In genomic region chr3:136899622-136900158, GRCh38 we compare ENCODE assay signal across 12 cellular contexts. TPM values are rescaled to one million over a fixed set of nuclear protein-coding genes. Genes with fewer than 3 reads are reported as not detected.
DNase-seq lines count a peak whose midpoint lies in the region; ATAC-seq, FAIRE-seq and TF ChIP-seq lines count a peak whose summit lies in the region.
"Had no signal": no experiment of that assay in that cellular context is flagged by ENCODE, and none has a peak within 500 bp of the region (broad histone marks: within the 10 kb centered on the region; RNA-seq: fewer than 3 reads in every experiment).

No MANE protein-coding gene starts in this region.

- no peaks in the 10 kb centered on the region for H3K36me3 ChIP-seq in CD4-positive, alpha-beta memory T cell (ENCODE audit: insufficient read depth, low read length)
- H3K36me3 ChIP-seq in prostate gland, result no peaks in the 10 kb centered on the region
- no peaks in the 10 kb centered on the region for H3K36me3 ChIP-seq in small intestine (ENCODE audit: control insufficient read depth in 2 of 2, insufficient read depth in 2 of 2, low read length in 2 of 2)
- H3K36me3 ChIP-seq: pancreas had no signal

- H2AFZ ChIP-seq in H9 (ENCODE audit: low read length), result no peak overlapping the region

- peaks cover 7% of the 10 kb centered on the region; the same call in 1 of the 2 replicates for H3K79me2 ChIP-seq in H9 (ENCODE audit: insufficient read depth, low read length)

- no peaks in the 10 kb centered on the region for H3K27me3 Mint-ChIP-seq in CD4-positive, alpha-beta memory T cell
- H3K27me3 Mint-ChIP-seq in H9 (ENCODE audit: low read depth), result no peaks in the 10 kb centered on the region; the same call in 1 of the 2 replicates
- H3K27me3 Mint-ChIP-seq in activated CD8-positive, alpha-beta T cell treated with anti-CD3 and anti-CD28 coated beads for 36 hours, result no peaks in the 10 kb centered on the region

- no peak overlapping the region for H2BK20ac ChIP-seq in H9 (ENCODE audit: low read depth, low read length, poor library complexity, severe bottlenecking)

- H3K9me3 Mint-ChIP-seq in CD4-positive, alpha-beta memory T cell, result peaks cover 2 to 31% (median 14%) of the 10 kb centered on the region in 8 donors
- H3K9me3 Mint-ChIP-seq in H9, result peaks cover 3 to 7% of the 10 kb centered on the region in 2 experiments; a peak in 4 of 5 replicates
- peaks cover 26% of the 10 kb centered on the region for H3K9me3 Mint-ChIP-seq in activated CD8-positive, alpha-beta T cell treated with anti-CD3 and anti-CD28 coated beads for 36 hours

- H2BK12ac ChIP-seq in H9 (ENCODE audit: insufficient read length, low read depth, low read length), result no peak overlapping the region

- H3K23ac ChIP-seq in H9 (ENCODE audit: insufficient read length, low read depth, low read length), result no peak overlapping the region

- peaks cover 0 to 8% of the 10 kb centered on the region in 2 donors for H3K9me3 ChIP-seq in CD4-positive, alpha-beta memory T cell (ENCODE audit: control insufficient read depth in 1 of 2, low read length in 2 of 2)
- H3K9me3 ChIP-seq in H9 (ENCODE audit: control insufficient read depth, low read depth, low read length) (no peaks in the 10 kb centered on the region), prostate gland (no peaks in the 10 kb centered on the region), small intestine (ENCODE audit: control insufficient read depth, low read depth) (no peaks in the 10 kb centered on the region)

- no peak overlapping the region for H3K56ac ChIP-seq in H9 (ENCODE audit: insufficient read length, low read depth, low read length)

- no peak overlapping the region for H3K4me2 ChIP-seq in H9 (ENCODE audit: insufficient read depth, insufficient read length, low read length)

- H2BK15ac ChIP-seq in H9 (ENCODE audit: low read depth, low read length), result no peak overlapping the region

- H3K9ac ChIP-seq in H9 (ENCODE audit: extremely low read depth, insufficient read length, low read length), result no peak overlapping the region

- H4K20me1 ChIP-seq in H9 (ENCODE audit: control insufficient read depth, insufficient read depth, insufficient read length), result no peaks in the 10 kb centered on the region

- peaks cover 68% of the 10 kb centered on the region for H3K4me1 ChIP-seq in CD4-positive, alpha-beta memory T cell (ENCODE audit: insufficient read depth, low read length)
- H3K4me1 ChIP-seq in H9 (ENCODE audit: insufficient read depth, low read length), result no peaks in the 10 kb centered on the region; the same call in 1 of the 2 replicates
- H3K4me1 ChIP-seq in prostate gland (replicated peaks), result no peaks in the 10 kb centered on the region
- H3K4me1 ChIP-seq in small intestine (ENCODE audit: control insufficient read depth in 2 of 2, insufficient read depth in 1 of 2, low read depth in 1 of 2, low read length in 1 of 2), result no peaks in the 10 kb centered on the region

- FAIRE-seq in small intestine (lab: Jason Lieb, UNC), result no peak
- FAIRE-seq: pancreas had no signal

- no peaks in the 10 kb centered on the region for H3K27me3 ChIP-seq in CD4-positive, alpha-beta memory T cell (ENCODE audit: insufficient read depth, low read length)
- H3K27me3 ChIP-seq in H9 (ENCODE audit: insufficient read depth, low read length) (no peaks in the 10 kb centered on the region), prostate gland (replicated peaks; ENCODE audit: insufficient read depth) (no peaks in the 10 kb centered on the region), small intestine (ENCODE audit: control insufficient read depth in 2 of 2, insufficient read depth in 2 of 2, low read length in 2 of 2) (no peaks in the 10 kb centered on the region)
- H3K27me3 ChIP-seq: heart right ventricle, pancreas had no signal

- no peak overlapping the region for H3K18ac ChIP-seq in H9 (ENCODE audit: insufficient read length, low read depth, low read length)

- H3K4ac ChIP-seq in H9 (ENCODE audit: low read depth, low read length), result no peak overlapping the region

- no peak overlapping the region for H3T11ph ChIP-seq in H9 (ENCODE audit: low read length)

- ATAC-seq in activated CD8-positive, alpha-beta T cell treated with anti-CD3 and anti-CD28 coated beads for 36 hours, result peak; percentile 82
- ATAC-seq in HG02840 (IDR thresholded peaks at IDR 0.05; ENCODE audit: low FRiP score, unreplicated experiment), result no peak

- H2BK5ac ChIP-seq in H9 (ENCODE audit: insufficient read length, low read length), result no peak overlapping the region

- TF ChIP-seq CTCF in H9 (conservative IDR thresholded peaks at IDR 0.05), result no peak
- TF ChIP-seq CTCF in activated CD8-positive, alpha-beta T cell treated with anti-CD3 and anti-CD28 coated beads for 36 hours (IDR thresholded peaks at IDR 0.05), result no peak
- no peak for TF ChIP-seq CTCF in prostate gland (IDR thresholded peaks at IDR 0.05)

- no peak overlapping the region for H2AK5ac ChIP-seq in H9 (ENCODE audit: insufficient read length, low read length)

- POLR2A ChIA-PET in CD4-positive, alpha-beta memory T cell (lab: Charles Lee; ENCODE audit: partially characterized antibody), result interaction anchor here (1.4 to 3.4 kb wide), 3 partner anchors 8 to 37 kb away, joined by 4 to 9 read pairs (median 5); partner anchors contain the start of gene NCK1
- POLR2A ChIA-PET in activated CD8-positive, alpha-beta T cell treated with anti-CD3 and anti-CD28 coated beads for 36 hours (lab: Charles Lee), result interaction anchor here (0.6 kb wide), 1 partner anchor 13 kb away, joined by 3 read pairs; no protein-coding TSS in a partner anchor

- H3K79me1 ChIP-seq in H9 (ENCODE audit: insufficient read depth, low read depth, low read length, poor library complexity, severe bottlenecking), result no peaks in the 10 kb centered on the region

- H3K27ac Mint-ChIP-seq in CD4-positive, alpha-beta memory T cell, result peak overlapping the region; percentile 32 to 86 (median 65)
- peak overlapping the region in 2 of 3 experiments; percentile 40 to 65; a peak in 5 of 7 replicates for H3K27ac Mint-ChIP-seq in H9
- H3K27ac Mint-ChIP-seq in activated CD8-positive, alpha-beta T cell treated with anti-CD3 and anti-CD28 coated beads for 36 hours, result peak overlapping the region; percentile 60

- no peaks in the 10 kb centered on the region for H3K23me2 ChIP-seq in H9 (ENCODE audit: insufficient read length, low read depth, low read length, poor library complexity, severe bottlenecking)

- no peak overlapping the region for H4K5ac ChIP-seq in H9 (ENCODE audit: insufficient read length, low read depth, low read length)

- no peak for TF ChIP-seq POLR2A in prostate gland (IDR thresholded peaks at IDR 0.05)

- peaks cover 46 to 69% (median 56%) of the 10 kb centered on the region in 4 donors for H3K4me1 Mint-ChIP-seq in CD4-positive, alpha-beta memory T cell
- H3K4me1 Mint-ChIP-seq in H9, result peaks cover 52% of the 10 kb centered on the region in 2 experiments
- peaks cover 61% of the 10 kb centered on the region for H3K4me1 Mint-ChIP-seq in activated CD8-positive, alpha-beta T cell treated with anti-CD3 and anti-CD28 coated beads for 36 hours (ENCODE audit: low read depth)

- DNase-seq in CD4-positive, alpha-beta memory T cell, result no peak
- DNase-seq in H9 (no peak), medulla oblongata (ENCODE audit: extremely low spot score) (peak; percentile 38), GM19238 (ENCODE audit: insufficient read length, low spot score) (no peak), prostate gland (ENCODE audit: low spot score) (no peak), small intestine (no peak)
- DNase-seq in activated CD8-positive, alpha-beta T cell treated with anti-CD3 and anti-CD28 coated beads for 36 hours, result peak; percentile 10
- DNase-seq: heart right ventricle, left ventricle myocardium superior, pancreas had no signal

- H4K8ac ChIP-seq in H9 (replicated peaks; ENCODE audit: insufficient read length, low read depth, low read length), result no peak overlapping the region

- no peak overlapping the region for H3K14ac ChIP-seq in H9 (ENCODE audit: insufficient read depth, low read length)

- CTCF ChIA-PET in CD4-positive, alpha-beta memory T cell (lab: Charles Lee; ENCODE audit: partially characterized antibody), result interaction anchor here (0.9 to 1.3 kb wide), 2 partner anchors 14 to 35 kb away, joined by 4 read pairs; no protein-coding TSS in a partner anchor
- CTCF ChIA-PET in activated CD8-positive, alpha-beta T cell treated with anti-CD3 and anti-CD28 coated beads for 36 hours (lab: Charles Lee), result no interaction called here

- no peak overlapping the region for H3K27ac ChIP-seq in CD4-positive, alpha-beta memory T cell (ENCODE audit: low read depth, low read length)
- H3K27ac ChIP-seq in H9 (ENCODE audit: insufficient read length, low read depth, low read length), result no peak overlapping the region
- H3K27ac ChIP-seq in prostate gland, result no peak overlapping the region
- no peak overlapping the region for H3K27ac ChIP-seq in small intestine (ENCODE audit: low read depth in 1 of 2, low read length in 1 of 2)
- H3K27ac ChIP-seq: pancreas had no signal

- H3K4me3 ChIP-seq in CD4-positive, alpha-beta memory T cell (ENCODE audit: low read length in 2 of 2), result no peak overlapping the region
- no peak overlapping the region for H3K4me3 ChIP-seq in prostate gland
- H3K4me3 ChIP-seq in small intestine (ENCODE audit: low read depth in 1 of 2, low read length in 2 of 2), result no peak overlapping the region
- H3K4me3 ChIP-seq: HAP-1, heart right ventricle, pancreas had no signal

- peaks cover 43 to 54% of the 10 kb centered on the region in 2 donors for H3K36me3 Mint-ChIP-seq in CD4-positive, alpha-beta memory T cell
- peaks cover 6 to 14% (median 9%) of the 10 kb centered on the region in 3 experiments for H3K36me3 Mint-ChIP-seq in H9 (ENCODE audit: insufficient read depth in 1 of 3, low read depth in 3 of 3)
- peaks cover 51% of the 10 kb centered on the region for H3K36me3 Mint-ChIP-seq in activated CD8-positive, alpha-beta T cell treated with anti-CD3 and anti-CD28 coated beads for 36 hours (ENCODE audit: low read depth)

- intact Hi-C loops in CD4-positive, alpha-beta memory T cell (cut with micrococcal nuclease), result loop anchor here (5.0 kb wide), 1 partner anchor 33 kb away; no protein-coding TSS in a partner anchor
- intact Hi-C loops in activated CD8-positive, alpha-beta T cell treated with anti-CD3 and anti-CD28 coated beads for 36 hours (cut with micrococcal nuclease), result no loop called here
- intact Hi-C loops in prostate gland (cut with DNase I), result no loop called here

- no peak overlapping the region for H2BK120ac ChIP-seq in H9 (ENCODE audit: low read depth, low read length, poor library complexity, severe bottlenecking)

- H4K91ac ChIP-seq in H9 (ENCODE audit: insufficient read length, low read depth, low read length), result no peak overlapping the region

- no CpG with 5 or more reads among the region's 2 CpGs for WGBS in H9 (ENCODE audit: extremely low coverage, insufficient read length, low lambda C conversion rate)
- 72% methylated on average over 2 of the region's 2 CpGs for WGBS in prostate gland
- WGBS in small intestine, 3 donors, result 29 to 62% (median 35%) methylated on average over 2 of the region's 2 CpGs

- H3K4me3 Mint-ChIP-seq in CD4-positive, alpha-beta memory T cell, result peak overlapping the region in 7 of 8 donors; percentile 33 to 80 (median 68)
- no peak overlapping the region for H3K4me3 Mint-ChIP-seq in H9
- H3K4me3 Mint-ChIP-seq in activated CD8-positive, alpha-beta T cell treated with anti-CD3 and anti-CD28 coated beads for 36 hours, result no peak overlapping the region

RNA-seq across cellular contexts. Expression of gene NCK1, which starts 37.7 kb away (rescaled TPM):
- total RNA-seq in CD4-positive, alpha-beta memory T cell, result 10 to 100 TPM; 61.2 to 68.4 TPM
- 10 to 100 TPM; 40.3 to 62.1 TPM for polyA plus RNA-seq in CD4-positive, alpha-beta memory T cell
- 26.4 and 27.5 TPM in 2 replicates for total RNA-seq in H9 (2021)
- total RNA-seq in activated CD8-positive, alpha-beta T cell treated with anti-CD3 and anti-CD28 coated beads for 36 hours, result 10 to 100 TPM; 31.9 to 34.7 TPM
- 10 to 100 TPM; 23.3 to 35.6 TPM for total RNA-seq in prostate gland
- 10 to 100 TPM in 2 of 3 donors, 1 to 10 TPM in 1; 8.9 to 17.7 (median 12.7) TPM for polyA plus RNA-seq in small intestine

RNA-seq across cellular contexts. Expression of gene IL20RB, which starts 58.1 kb away (rescaled TPM):
- total RNA-seq in CD4-positive, alpha-beta memory T cell, result 1 to 10 TPM; 1.5 to 2.7 TPM
- 1 to 10 TPM in 1 of 2 donors, not detected in 1; 1.4 TPM for polyA plus RNA-seq in CD4-positive, alpha-beta memory T cell
- 1.5 TPM in 2 replicates for total RNA-seq in H9 (2021)
- total RNA-seq in activated CD8-positive, alpha-beta T cell treated with anti-CD3 and anti-CD28 coated beads for 36 hours, result 1 to 10 TPM; 1.0 to 1.2 TPM
- 1 to 10 TPM in 1 of 2 donors, under 1 TPM in 1; 0.14 to 2.5 TPM for total RNA-seq in prostate gland
- polyA plus RNA-seq in small intestine, result under 1 TPM; 0.67 to 0.81 (median 0.78) TPM

Comparison
In these comparisons a context has a peak if more than half of its experiments do, and no peak if none do; other contexts are left out.
1. DNase-seq: peak in activated CD8-positive, alpha-beta T cell treated with anti-CD3 and anti-CD28 coated beads for 36 hours (single experiment) and medulla oblongata (single experiment); none in CD4-positive, alpha-beta memory T cell (0 of 5), H9 (single experiment), GM19238 (single experiment), prostate gland (single experiment) and small intestine (single experiment).
2. H3K4me3 Mint-ChIP-seq: peak in CD4-positive, alpha-beta memory T cell (7 of 8); none in H9 (0 of 2) and activated CD8-positive, alpha-beta T cell treated with anti-CD3 and anti-CD28 coated beads for 36 hours (single experiment).
3. Peak in every context shown above with its lines, with median percentiles within 50 percentile points of each other: H3K27ac Mint-ChIP-seq.